ENCODE assay signal across 8 cellular contexts in the genomic region with DNA sequence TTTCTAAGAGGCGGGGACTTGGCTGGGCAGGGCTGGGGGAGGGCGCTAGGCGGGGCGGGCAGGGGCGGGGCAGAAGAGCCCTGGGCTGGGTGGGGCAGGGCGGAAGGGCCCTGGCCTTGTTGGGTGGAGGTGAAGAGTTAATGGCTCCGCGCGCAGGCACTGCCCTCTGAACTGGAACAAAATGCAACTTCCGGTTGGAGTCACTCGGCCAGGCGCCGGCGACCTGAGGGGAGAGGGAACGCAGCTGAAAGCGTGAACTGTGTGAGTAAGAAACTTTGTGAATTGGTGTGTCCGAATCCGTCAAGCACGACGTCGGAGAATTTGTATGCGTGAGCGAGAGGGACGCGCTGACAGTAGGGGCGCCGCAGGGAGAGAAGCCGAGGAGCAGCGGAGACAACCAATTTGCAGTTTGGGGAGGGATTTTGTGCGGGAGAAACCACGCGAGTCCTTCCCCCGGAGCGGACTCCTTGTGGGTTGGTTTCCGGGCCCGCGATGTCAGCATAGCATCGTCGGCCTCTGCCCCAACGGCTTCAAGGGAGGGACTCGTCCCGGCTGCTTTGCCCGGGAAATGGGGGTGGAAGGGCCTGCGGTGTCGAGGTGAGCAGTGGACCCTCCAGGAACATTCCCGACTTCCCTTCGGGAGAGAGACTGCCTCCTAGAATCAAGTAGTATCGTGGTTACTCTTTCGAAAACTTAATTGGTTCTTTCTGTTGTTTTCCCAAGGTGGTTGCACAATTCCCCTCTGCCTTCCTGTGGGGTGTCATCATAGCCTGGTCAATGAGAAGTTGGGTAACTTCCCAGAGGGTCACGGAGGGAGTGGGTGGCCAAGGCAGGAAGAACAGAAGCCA. TPM values are rescaled to one million over a fixed set of nuclear protein-coding genes. Genes with fewer than 3 reads are reported as not detected.
A peak's percentile ranks its signal among the peaks of the same experiment; 100 is the strongest.
DNase-seq lines count a peak whose midpoint lies in the region; ATAC-seq, FAIRE-seq and TF ChIP-seq lines count a peak whose summit lies in the region.

A gene with protein sequence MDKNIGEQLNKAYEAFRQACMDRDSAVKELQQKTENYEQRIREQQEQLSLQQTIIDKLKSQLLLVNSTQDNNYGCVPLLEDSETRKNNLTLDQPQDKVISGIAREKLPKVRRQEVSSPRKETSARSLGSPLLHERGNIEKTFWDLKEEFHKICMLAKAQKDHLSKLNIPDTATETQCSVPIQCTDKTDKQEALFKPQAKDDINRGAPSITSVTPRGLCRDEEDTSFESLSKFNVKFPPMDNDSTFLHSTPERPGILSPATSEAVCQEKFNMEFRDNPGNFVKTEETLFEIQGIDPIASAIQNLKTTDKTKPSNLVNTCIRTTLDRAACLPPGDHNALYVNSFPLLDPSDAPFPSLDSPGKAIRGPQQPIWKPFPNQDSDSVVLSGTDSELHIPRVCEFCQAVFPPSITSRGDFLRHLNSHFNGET (plus strand): TSS at position 203 of the 848 bp plus-strand sequence. CDS start 19,235 bp downstream, outside the sequence.

- TF ChIP-seq CTCF in body of pancreas (IDR thresholded peaks at IDR 0.05) (no peak), gastrocnemius medialis (IDR thresholded peaks at IDR 0.05 in 4 of 5, conservative IDR thresholded peaks at IDR 0.05 in 1 of 5) (no peak)

- H3K27me3 ChIP-seq in body of pancreas (no peaks in the 10 kb centered on the region), gastrocnemius medialis (no peaks in the 10 kb centered on the region)

- in situ Hi-C loops in gastrocnemius medialis (cut with MboI; ENCODE audit: low sequenced_read_pairs in 4 of 4) = no loop called here

- H3K4me3 ChIP-seq in body of pancreas (peak within 1 kb of the TSS; percentile 44 to 87), gastrocnemius medialis (peak within 1 kb of the TSS; percentile 81 to 98 (median 91))

- H3K27ac ChIP-seq in body of pancreas (peak within 1 kb of the TSS; percentile 91 to 97 (median 95)), gastrocnemius medialis (peak within 1 kb of the TSS; percentile 90 to 99 (median 96))

- no peaks in the 10 kb centered on the region for H3K9me3 ChIP-seq in body of pancreas
- no peaks in the 10 kb centered on the region for H3K9me3 ChIP-seq in gastrocnemius medialis

- peak; percentile 47 for FAIRE-seq in TTC549 (lab: Jason Lieb, UNC)

- intact Hi-C loops in body of pancreas (cut with DNase I) = no loop called here
- intact Hi-C loops in gastrocnemius medialis (cut with DNase I; ENCODE audit: low total_unique reads) = loop anchor here (1.0 to 5.0 kb wide), 3 partner anchors 35 to 147 kb away; partner anchors contain the start of gene PSMD14

- H3K36me3 ChIP-seq in body of pancreas (replicated peaks in 1 of 2; ENCODE audit: insufficient read depth in 1 of 2, low read depth in 2 of 2) (peaks cover 0 to 3% of the 10 kb centered on the region in 2 donors), gastrocnemius medialis (peaks cover 0 to 16% of the 10 kb centered on the region in 2 donors)

- peak; percentile 93 for ATAC-seq in HG03045 (IDR thresholded peaks at IDR 0.05; ENCODE audit: unreplicated experiment)
- peak; percentile 98 for ATAC-seq in body of pancreas
- peak; percentile 92 to 94 for ATAC-seq in gastrocnemius medialis

- 0 to 1% methylated on average over 29 to 50 of the region's 50 CpGs for WGBS in body of pancreas, 2 donors

- TF ChIP-seq POLR2A in body of pancreas (IDR thresholded peaks at IDR 0.05) = peak; percentile 90 to 99 (median 99)
- TF ChIP-seq POLR2A in gastrocnemius medialis (IDR thresholded peaks at IDR 0.05) = peak; percentile 99

- DNase-seq in NCI-H1417 (lab: John Stamatoyannopoulos, UW) (peak; percentile 56 to 81 (median 76)), NCI-H1417 treated with DMSO at 0.1 percent for 48 hours (lab: John Stamatoyannopoulos, UW) (no peak), NCI-H2107 treated with DMSO at 0.1 percent for 48 hours (lab: John Stamatoyannopoulos, UW; ENCODE audit: unreplicated experiment) (peak; percentile 82), body of pancreas (peak; percentile 92 to 96 (median 94)), iPS DF 4.7 (ENCODE audit: extremely low read depth, low spot score) (peak; percentile 82), gastrocnemius medialis (peak; percentile 86 to 95)

- H3K4me1 ChIP-seq in body of pancreas = peaks cover 21% of the 10 kb centered on the region
- H3K4me1 ChIP-seq in gastrocnemius medialis = peaks cover 43 to 44% of the 10 kb centered on the region in 2 donors

RNA-seq across cellular contexts. Expression of the gene that starts here (rescaled TPM):
- 10 to 100 TPM; 28.5 to 40.2 TPM for total RNA-seq in body of pancreas
- total RNA-seq in gastrocnemius medialis = 100 to 1,000 TPM in 1 of 4 donors, 10 to 100 TPM in 3; 70.3 to 103 (median 86.0) TPM
